1 cellular context compared by ENCODE assay signal in the genomic region with DNA sequence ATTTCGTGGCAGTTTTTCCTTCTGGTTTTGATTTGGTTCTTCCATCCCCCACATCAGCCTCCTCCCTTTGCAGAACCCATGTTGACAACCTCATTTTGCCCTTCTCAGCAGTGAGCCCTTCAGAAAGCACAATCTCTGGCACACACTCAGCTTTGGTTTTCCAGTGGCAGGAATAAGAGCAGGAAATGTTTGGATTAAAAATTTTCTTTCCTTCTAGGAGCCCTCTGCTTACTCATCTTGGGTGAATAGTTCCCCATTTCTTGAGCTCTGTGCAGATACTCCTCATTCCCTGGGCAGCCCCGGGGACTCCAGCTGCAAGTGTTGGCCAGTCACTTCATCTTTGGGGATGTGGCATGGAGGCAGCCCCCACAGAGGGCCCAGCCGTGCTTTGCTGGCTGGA.
TF ChIP-seq lines count a peak whose summit lies in the region.

No MANE protein-coding gene starts in this region.

TF ChIP-seq in liver, 16 proteins besides CTCF, POLR2A, EP300 and RAD21 (continued from another document):
- TF ChIP-seq, protein P1, sequence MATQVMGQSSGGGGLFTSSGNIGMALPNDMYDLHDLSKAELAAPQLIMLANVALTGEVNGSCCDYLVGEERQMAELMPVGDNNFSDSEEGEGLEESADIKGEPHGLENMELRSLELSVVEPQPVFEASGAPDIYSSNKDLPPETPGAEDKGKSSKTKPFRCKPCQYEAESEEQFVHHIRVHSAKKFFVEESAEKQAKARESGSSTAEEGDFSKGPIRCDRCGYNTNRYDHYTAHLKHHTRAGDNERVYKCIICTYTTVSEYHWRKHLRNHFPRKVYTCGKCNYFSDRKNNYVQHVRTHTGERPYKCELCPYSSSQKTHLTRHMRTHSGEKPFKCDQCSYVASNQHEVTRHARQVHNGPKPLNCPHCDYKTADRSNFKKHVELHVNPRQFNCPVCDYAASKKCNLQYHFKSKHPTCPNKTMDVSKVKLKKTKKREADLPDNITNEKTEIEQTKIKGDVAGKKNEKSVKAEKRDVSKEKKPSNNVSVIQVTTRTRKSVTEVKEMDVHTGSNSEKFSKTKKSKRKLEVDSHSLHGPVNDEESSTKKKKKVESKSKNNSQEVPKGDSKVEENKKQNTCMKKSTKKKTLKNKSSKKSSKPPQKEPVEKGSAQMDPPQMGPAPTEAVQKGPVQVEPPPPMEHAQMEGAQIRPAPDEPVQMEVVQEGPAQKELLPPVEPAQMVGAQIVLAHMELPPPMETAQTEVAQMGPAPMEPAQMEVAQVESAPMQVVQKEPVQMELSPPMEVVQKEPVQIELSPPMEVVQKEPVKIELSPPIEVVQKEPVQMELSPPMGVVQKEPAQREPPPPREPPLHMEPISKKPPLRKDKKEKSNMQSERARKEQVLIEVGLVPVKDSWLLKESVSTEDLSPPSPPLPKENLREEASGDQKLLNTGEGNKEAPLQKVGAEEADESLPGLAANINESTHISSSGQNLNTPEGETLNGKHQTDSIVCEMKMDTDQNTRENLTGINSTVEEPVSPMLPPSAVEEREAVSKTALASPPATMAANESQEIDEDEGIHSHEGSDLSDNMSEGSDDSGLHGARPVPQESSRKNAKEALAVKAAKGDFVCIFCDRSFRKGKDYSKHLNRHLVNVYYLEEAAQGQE (IDR thresholded peaks at IDR 0.05) = no peak
- TF ChIP-seq GABPA (IDR thresholded peaks at IDR 0.05 in 1 of 2, conservative IDR thresholded peaks at IDR 0.05 in 1 of 2) (no peak), YY1 (IDR thresholded peaks at IDR 0.05) (no peak), EGR1 (IDR thresholded peaks at IDR 0.05; ENCODE audit: low read depth in 2 of 2) (no peak), HNF4G (IDR thresholded peaks at IDR 0.05) (no peak), SP1 (IDR thresholded peaks at IDR 0.05) (no peak), JUND (IDR thresholded peaks at IDR 0.05) (no peak), FOXA1 (IDR thresholded peaks at IDR 0.05) (no peak)
- TF ChIP-seq, protein P2, sequence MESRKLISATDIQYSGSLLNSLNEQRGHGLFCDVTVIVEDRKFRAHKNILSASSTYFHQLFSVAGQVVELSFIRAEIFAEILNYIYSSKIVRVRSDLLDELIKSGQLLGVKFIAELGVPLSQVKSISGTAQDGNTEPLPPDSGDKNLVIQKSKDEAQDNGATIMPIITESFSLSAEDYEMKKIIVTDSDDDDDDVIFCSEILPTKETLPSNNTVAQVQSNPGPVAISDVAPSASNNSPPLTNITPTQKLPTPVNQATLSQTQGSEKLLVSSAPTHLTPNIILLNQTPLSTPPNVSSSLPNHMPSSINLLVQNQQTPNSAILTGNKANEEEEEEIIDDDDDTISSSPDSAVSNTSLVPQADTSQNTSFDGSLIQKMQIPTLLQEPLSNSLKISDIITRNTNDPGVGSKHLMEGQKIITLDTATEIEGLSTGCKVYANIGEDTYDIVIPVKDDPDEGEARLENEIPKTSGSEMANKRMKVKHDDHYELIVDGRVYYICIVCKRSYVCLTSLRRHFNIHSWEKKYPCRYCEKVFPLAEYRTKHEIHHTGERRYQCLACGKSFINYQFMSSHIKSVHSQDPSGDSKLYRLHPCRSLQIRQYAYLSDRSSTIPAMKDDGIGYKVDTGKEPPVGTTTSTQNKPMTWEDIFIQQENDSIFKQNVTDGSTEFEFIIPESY (IDR thresholded peaks at IDR 0.05) = no peak
